ENCODE assay signal across 29 cellular contexts in the genomic region with DNA sequence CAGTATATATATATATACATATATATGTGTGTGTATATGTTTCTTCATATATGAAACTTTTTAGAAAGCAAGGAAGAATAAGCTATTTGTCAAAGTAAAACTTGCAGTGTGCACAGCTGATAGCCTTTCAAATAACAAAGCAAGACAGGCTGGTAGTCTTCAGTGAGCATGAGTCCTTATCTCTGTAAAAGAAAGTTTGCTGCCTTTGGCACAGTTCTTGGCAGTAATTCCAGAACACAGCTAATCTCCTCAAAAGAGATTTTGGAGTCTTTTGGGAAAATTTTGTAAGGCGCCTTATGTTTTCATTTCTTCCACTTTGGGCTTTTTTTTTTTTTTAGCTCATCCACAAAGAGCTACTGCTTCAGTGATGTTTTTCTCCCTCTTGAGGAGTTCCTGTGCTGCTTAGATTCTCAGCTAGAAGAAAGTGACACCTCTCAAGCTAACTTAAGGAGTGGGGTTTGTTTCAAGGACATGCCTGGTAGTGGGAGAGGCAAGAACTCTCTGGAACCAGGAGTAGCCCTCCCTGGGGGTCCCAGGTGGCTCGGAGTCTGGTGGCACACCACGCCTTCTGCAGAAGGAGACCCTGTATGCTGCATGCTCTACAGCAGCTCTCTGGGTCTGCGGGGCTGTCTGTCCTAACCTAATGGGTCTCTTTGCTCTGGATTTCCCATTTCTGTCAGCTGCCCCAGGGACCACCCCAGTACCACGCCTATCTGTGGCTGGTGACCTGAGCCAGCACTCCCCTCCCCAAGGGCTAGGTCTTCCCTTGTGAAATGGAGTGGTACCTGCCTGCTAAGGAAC. TPM values are rescaled to one million over a fixed set of nuclear protein-coding genes. Genes with fewer than 3 reads are reported as not detected.
DNase-seq lines count a peak whose midpoint lies in the region; ATAC-seq, FAIRE-seq and TF ChIP-seq lines count a peak whose summit lies in the region.
"Had no signal": no experiment of that assay in that cellular context is flagged by ENCODE, and none has a peak within 500 bp of the region (broad histone marks: within the 10 kb centered on the region; RNA-seq: fewer than 3 reads in every experiment).

No MANE protein-coding gene starts in this region.

- H3K18ac ChIP-seq in H1 (ENCODE audit: extremely low read depth, low read length) = no peak overlapping the region

- H3K79me2 ChIP-seq in H1 (ENCODE audit: control insufficient read depth in 1 of 2, insufficient read depth in 2 of 2, low read length in 2 of 2) (no peaks in the 10 kb centered on the region), osteoblast (ENCODE audit: insufficient read depth, low read length) (no peaks in the 10 kb centered on the region)

- H3K27ac ChIP-seq in C4-2B (peak overlapping the region; percentile 66), H1 (ENCODE audit: low read depth, low read length) (no peak overlapping the region), left ventricle myocardium inferior (replicated peaks) (peak overlapping the region; percentile 75), osteoblast (ENCODE audit: low read depth, low read length) (no peak overlapping the region)
- H3K27ac ChIP-seq: colonic mucosa, esophagus muscularis mucosa, Peyer's patch, SJCRH30, upper lobe of right lung had no signal

- no peak overlapping the region for H2BK5ac ChIP-seq in H1 (ENCODE audit: low read depth, low read length)

- no peaks in the 10 kb centered on the region for H4K20me1 ChIP-seq in H1 (replicated peaks in 1 of 2; ENCODE audit: control insufficient read depth in 1 of 2, insufficient read depth in 2 of 2, low read length in 2 of 2)
- no peaks in the 10 kb centered on the region for H4K20me1 ChIP-seq in osteoblast (ENCODE audit: insufficient read depth, low read length)

- H2BK12ac ChIP-seq in H1 (ENCODE audit: low read depth, low read length) = 0 out of 2 replicates have a peak overlapping the region, but pooled peaks have one; percentile 13

- H3K9ac ChIP-seq in H1 (replicated peaks in 1 of 4; ENCODE audit: extremely low read depth in 1 of 4, low read depth in 3 of 4, low read length in 3 of 4) = no peak overlapping the region

- H3K4me3 ChIP-seq in H1 (ENCODE audit: extremely low read depth in 1 of 4, insufficient read depth in 2 of 4, low read depth in 3 of 4, low read length in 4 of 4) (no peak overlapping the region), left ventricle myocardium inferior (no peak overlapping the region), osteoblast (ENCODE audit: insufficient read depth, low read length) (no peak overlapping the region)
- H3K4me3 ChIP-seq: colonic mucosa, esophagus muscularis mucosa, K562, MG63, Peyer's patch, SJCRH30, stomach, upper lobe of right lung had no signal

- no peak overlapping the region for H2AFZ ChIP-seq in H1 (ENCODE audit: low read length)
- no peak overlapping the region for H2AFZ ChIP-seq in osteoblast (ENCODE audit: low read length)

- H3K14ac ChIP-seq in H1 (ENCODE audit: insufficient read length) = no peak overlapping the region

- H3K79me1 ChIP-seq in H1 (ENCODE audit: low read depth, low read length) = no peaks in the 10 kb centered on the region

- TF ChIP-seq CTCF in C4-2B (conservative IDR thresholded peaks at IDR 0.05) (no peak), H1 (IDR thresholded peaks at IDR 0.05; ENCODE audit: control extremely low read depth in 1 of 3, insufficient read depth in 1 of 3, low read depth in 1 of 3, low read length in 3 of 3) (no peak), left ventricle myocardium inferior (IDR thresholded peaks at IDR 0.05; ENCODE audit: borderline replicate concordance) (no peak), osteoblast (IDR thresholded peaks at IDR 0.05; ENCODE audit: extremely low read depth, low read depth, low read length) (no peak)

- no peak overlapping the region for H3K4ac ChIP-seq in H1 (replicated peaks; ENCODE audit: insufficient read length, low read depth, low read length)

- H3K56ac ChIP-seq in H1 (replicated peaks; ENCODE audit: insufficient read length, low read depth, low read length) = no peak overlapping the region

- no peak overlapping the region for H3K4me2 ChIP-seq in H1 (ENCODE audit: insufficient read depth in 1 of 2, low read depth in 2 of 2, low read length in 2 of 2)
- no peak overlapping the region for H3K4me2 ChIP-seq in osteoblast (ENCODE audit: insufficient read depth, low read length)

- no peak for TF ChIP-seq POLR2A in H1 (IDR thresholded peaks at IDR 0.05; ENCODE audit: control extremely low read depth in 1 of 2, low read depth in 2 of 2, low read length in 2 of 2)

- no peak for ATAC-seq in HG03280 (IDR thresholded peaks at IDR 0.05; ENCODE audit: unreplicated experiment)
- ATAC-seq: activated CD8-positive, alpha-beta T cell treated with anti-CD3 and anti-CD28 coated beads, Interleukin-2, amount 10 ng/mL, durations not matched to agents 7 days and 5 days; activated naive CD8-positive, alpha-beta T cell treated with anti-CD3 and anti-CD28 coated beads, Interleukin-2, amount 50 U/mL, for 24 hours; effector memory CD8-positive, alpha-beta T cell; HCT116; K562; naive thymus-derived CD4-positive, alpha-beta T cell had no signal

- H4K91ac ChIP-seq in H1 (replicated peaks; ENCODE audit: insufficient read length, low read length) = no peak overlapping the region

- CTCF ChIA-PET in H1 (lab: Charles Lee; ENCODE audit: partially characterized antibody) = interaction anchor here (0.6 to 1.4 kb wide), 13 partner anchors 8 to 116 kb away, joined by 3 to 5 read pairs (median 4); no protein-coding TSS in a partner anchor

- POLR2A ChIA-PET in H1 (lab: Charles Lee; ENCODE audit: partially characterized antibody) = no interaction called here

- no peak overlapping the region for H2AK5ac ChIP-seq in H1 (ENCODE audit: low read depth, low read length)

- H2BK15ac ChIP-seq in H1 (ENCODE audit: low read length) = 0 out of 2 replicates have a peak overlapping the region, but pooled peaks have one; percentile 25

- FAIRE-seq in H1 (lab: Jason Lieb, UNC) = no peak
- FAIRE-seq: G401.6, K562 had no signal

- no peaks in the 10 kb centered on the region for H3K36me3 ChIP-seq in H1 (ENCODE audit: control insufficient read depth in 2 of 4, insufficient read depth in 4 of 4, low read length in 3 of 4)
- H3K36me3 ChIP-seq in left ventricle myocardium inferior = peaks cover 19% of the 10 kb centered on the region
- peaks cover 13% of the 10 kb centered on the region for H3K36me3 ChIP-seq in osteoblast (ENCODE audit: insufficient read depth, low read length)
- H3K36me3 ChIP-seq: colonic mucosa, esophagus muscularis mucosa, MG63, Peyer's patch, SJCRH30, stomach, upper lobe of right lung had no signal

- intact Hi-C loops in left ventricle myocardium inferior (cut with micrococcal nuclease) = no loop called here

- no peak for TF ChIP-seq EP300 in H1 (IDR thresholded peaks at IDR 0.05; ENCODE audit: borderline replicate concordance in 1 of 2, low read depth in 2 of 2, low read length in 2 of 2)

- DNase-seq in H1 (ENCODE audit: low read depth in 1 of 2, low spot score in 2 of 2) (no peak), left ventricle myocardium inferior (no peak), osteoblast (ENCODE audit: insufficient read length, low spot score, missing footprints) (peak; percentile 19), AG08395 (ENCODE audit: low spot score) (no peak), inferior parietal cortex (ENCODE audit: extremely low spot score) (no peak), T-helper 1 cell (no peak)
- DNase-seq: activated CD4-positive, CD25-positive, alpha-beta regulatory T cell treated with anti-CD3 and anti-CD28 coated beads, Interleukin-2, amount 50 U/mL, for 72 hours; activated CD8-positive, alpha-beta T cell treated with anti-CD3 and anti-CD28 coated beads, Interleukin-2, amount 10 ng/mL, durations not matched to agents 7 days and 5 days; activated gamma-delta T cell; activated naive CD8-positive, alpha-beta T cell treated with anti-CD3 and anti-CD28 coated beads, Interleukin-2, amount 50 U/mL, for 24 hours; activated T-cell treated with anti-CD3 and anti-CD28 coated beads for 4 hours; colonic mucosa; effector memory CD8-positive, alpha-beta T cell; glutamatergic neuron; MG63; naive thymus-derived CD4-positive, alpha-beta T cell; NCI-H1417; NCI-H524; Peyer's patch; SJCRH30; stomach; upper lobe of right lung had no signal

- WGBS in H1 (ENCODE audit: extremely low coverage in 1 of 2, insufficient coverage in 1 of 2, insufficient read length in 1 of 2, insufficient replicate concordance in 2 of 2, low coverage in 1 of 2, low lambda C conversion rate in 2 of 2, missing lambda C conversion rate in 1 of 2), 2 experiments = 79% methylated on average over 5 of the region's 5 CpGs; no CpG with 5 or more reads in 1 of the 2 experiments

- no peak overlapping the region for H4K5ac ChIP-seq in H1 (ENCODE audit: insufficient read length, low read depth, low read length)

- H3K27me3 ChIP-seq in H1 (replicated peaks in 1 of 4; ENCODE audit: control insufficient read depth in 3 of 4, extremely low read depth in 1 of 4, insufficient read depth in 3 of 4, low read length in 3 of 4) = no peaks in the 10 kb centered on the region
- H3K27me3 ChIP-seq in left ventricle myocardium inferior (ENCODE audit: low read depth) = no peaks in the 10 kb centered on the region
- no peaks in the 10 kb centered on the region for H3K27me3 ChIP-seq in osteoblast (ENCODE audit: insufficient read depth, low read length)
- H3K27me3 ChIP-seq: colonic mucosa, esophagus muscularis mucosa, MG63, Peyer's patch, SJCRH30, stomach, upper lobe of right lung had no signal

- H3K9me3 ChIP-seq in H1 (ENCODE audit: insufficient read depth in 2 of 2, low read depth in 1 of 2, low read length in 1 of 2) (no peaks in the 10 kb centered on the region), left ventricle myocardium inferior (replicated peaks) (peaks cover 4% of the 10 kb centered on the region), osteoblast (ENCODE audit: low read depth, low read length) (no peaks in the 10 kb centered on the region)
- H3K9me3 ChIP-seq: colonic mucosa, esophagus muscularis mucosa, MG63, Peyer's patch, SJCRH30, stomach, upper lobe of right lung had no signal

- no peaks in the 10 kb centered on the region for H3K23me2 ChIP-seq in H1 (ENCODE audit: low read depth, low read length)

- no peak overlapping the region for H3K23ac ChIP-seq in H1 (ENCODE audit: insufficient read length)

- no peak for TF ChIP-seq RAD21 in H1 (IDR thresholded peaks at IDR 0.05 in 1 of 2, conservative IDR thresholded peaks at IDR 0.05 in 1 of 2; ENCODE audit: low read depth in 2 of 2, low read length in 2 of 2)

- no peak overlapping the region for H4K8ac ChIP-seq in H1 (ENCODE audit: extremely low read depth, insufficient read depth, low read length)

- H3K4me1 ChIP-seq in H1 (replicated peaks in 1 of 4; ENCODE audit: control insufficient read depth in 3 of 4, insufficient read depth in 4 of 4, low read length in 3 of 4) = peaks cover 0 to 23% (median 18%) of the 10 kb centered on the region in 4 experiments; a peak in 5 of 7 replicates
- H3K4me1 ChIP-seq in left ventricle myocardium inferior = peaks cover 59% of the 10 kb centered on the region
- peaks cover 8% of the 10 kb centered on the region for H3K4me1 ChIP-seq in osteoblast (ENCODE audit: insufficient read depth, low read length)
- H3K4me1 ChIP-seq: colonic mucosa, Peyer's patch, upper lobe of right lung had no signal

- 0 out of 2 replicates have a peak overlapping the region, but pooled peaks have one; percentile 15 for H2BK20ac ChIP-seq in H1 (ENCODE audit: low read length)

- peak overlapping the region; percentile 36 for H2BK120ac ChIP-seq in H1 (replicated peaks; ENCODE audit: low read depth, low read length)

RNA-seq across cellular contexts. Expression of a gene that starts 58.8 kb away (rescaled TPM):
- total RNA-seq in H1 (2021; fragmentation: NEBNext Ultra II Directional; extraction: Animal tissue kit (Norgen Biotek cat#: 25700)) = 0.50 and 0.57 TPM in 2 replicates
- 0.95 and 1.8 TPM in 2 replicates for polyA plus RNA-seq in H1 (2011; rRNA removed)
- polyA plus RNA-seq in H1 (2011; cell fraction: cytosol; rRNA removed) = 1.5 TPM
- polyA plus RNA-seq in H1 (2011; cell fraction: nucleus; rRNA removed) = 1.4 TPM
- polyA plus RNA-seq in H1 (2012, experiment 1 of 2) = 1.1 to 1.4 TPM (median 1.2 TPM) in 4 replicates
- 0.22 TPM for polyA plus RNA-seq in H1 (2012, experiment 2 of 2)
- polyA plus RNA-seq in H1 (2013, experiment 1 of 2) = 0.20 TPM
- 0.15 TPM for polyA plus RNA-seq in H1 (2013, experiment 2 of 2)
- polyA minus RNA-seq in H1 (2011; rRNA and poly(A)+ RNA removed) = 2.2 and 3.3 TPM in 2 replicates
- 2.3 TPM for polyA minus RNA-seq in H1 (2011; cell fraction: cytosol; rRNA and poly(A)+ RNA removed)
- polyA minus RNA-seq in H1 (2011; cell fraction: nucleus; rRNA and poly(A)+ RNA removed) = 1.1 TPM
- 25.9 TPM for total RNA-seq in left ventricle myocardium inferior
- 73.8 and 77.5 TPM in 2 replicates for total RNA-seq in osteoblast
- total RNA-seq: B cell had no signal
- polyA plus RNA-seq: naive thymus-derived CD4-positive, alpha-beta T cell had no signal

Comparison
In these comparisons a context has a peak if more than half of its experiments do, and no peak if none do; other contexts are left out.
1. H3K27ac ChIP-seq: peak in C4-2B (single experiment) and left ventricle myocardium inferior (single experiment); none in H1 (single experiment) and osteoblast (single experiment).
2. RNA of a gene that starts 58.8 kb away (total RNA-seq): 73.8 to 77.5 TPM in osteoblast and 25.9 TPM in left ventricle myocardium inferior (single experiment); 0.50 to 0.57 TPM in H1; every median in the first group is over 10 times any median in the second.